In the genomic region with DNA sequence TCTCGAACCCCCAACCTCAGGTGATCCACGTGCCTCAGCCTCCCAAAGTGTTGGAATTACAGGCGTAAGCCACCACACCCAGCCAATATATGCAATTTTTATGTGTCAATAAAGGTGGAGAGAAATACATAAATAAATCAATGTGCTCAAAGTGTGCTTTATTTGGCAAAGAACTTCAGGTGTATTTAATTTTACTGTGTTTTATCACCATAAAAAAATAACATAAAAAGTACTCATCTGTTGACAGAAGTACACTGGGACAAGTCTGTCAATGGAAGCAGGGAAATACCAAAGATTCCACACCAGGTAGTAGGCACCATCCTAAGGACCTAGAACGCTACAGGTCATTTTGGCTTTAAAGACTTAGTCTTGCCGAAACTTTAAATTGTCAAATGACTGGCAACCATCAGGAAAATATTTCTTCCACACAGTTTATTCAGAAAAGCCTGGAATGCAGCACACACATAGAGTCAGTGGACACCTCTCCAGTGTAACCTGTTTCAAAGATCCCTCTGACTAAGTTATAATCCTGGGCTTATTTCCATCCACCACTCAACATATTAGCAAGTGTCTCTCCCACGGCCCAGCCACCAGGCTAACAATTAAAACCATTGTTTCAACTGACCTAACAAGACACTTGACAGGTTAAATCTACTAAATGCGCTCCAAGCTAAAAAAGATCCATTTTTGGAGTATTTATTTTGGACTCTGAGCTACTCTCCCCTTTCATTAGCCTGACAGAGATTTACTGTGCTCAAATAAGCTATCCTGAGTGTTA, we compare ENCODE assay signal across 2 cellular contexts.
TF ChIP-seq lines count a peak whose summit lies in the region.

No MANE protein-coding gene starts in this region.

TF ChIP-seq in IMR-90, 13 proteins besides CTCF, POLR2A, EP300 and RAD21 (continued from another document):
- TF ChIP-seq, protein P1, sequence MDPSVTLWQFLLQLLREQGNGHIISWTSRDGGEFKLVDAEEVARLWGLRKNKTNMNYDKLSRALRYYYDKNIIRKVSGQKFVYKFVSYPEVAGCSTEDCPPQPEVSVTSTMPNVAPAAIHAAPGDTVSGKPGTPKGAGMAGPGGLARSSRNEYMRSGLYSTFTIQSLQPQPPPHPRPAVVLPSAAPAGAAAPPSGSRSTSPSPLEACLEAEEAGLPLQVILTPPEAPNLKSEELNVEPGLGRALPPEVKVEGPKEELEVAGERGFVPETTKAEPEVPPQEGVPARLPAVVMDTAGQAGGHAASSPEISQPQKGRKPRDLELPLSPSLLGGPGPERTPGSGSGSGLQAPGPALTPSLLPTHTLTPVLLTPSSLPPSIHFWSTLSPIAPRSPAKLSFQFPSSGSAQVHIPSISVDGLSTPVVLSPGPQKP (IDR thresholded peaks at IDR 0.05; ENCODE audit: borderline replicate concordance, low read depth, low read length) = no peak
- TF ChIP-seq SMC3 (IDR thresholded peaks at IDR 0.05; ENCODE audit: low read depth, low read length) = no peak
- TF ChIP-seq, protein P2, sequence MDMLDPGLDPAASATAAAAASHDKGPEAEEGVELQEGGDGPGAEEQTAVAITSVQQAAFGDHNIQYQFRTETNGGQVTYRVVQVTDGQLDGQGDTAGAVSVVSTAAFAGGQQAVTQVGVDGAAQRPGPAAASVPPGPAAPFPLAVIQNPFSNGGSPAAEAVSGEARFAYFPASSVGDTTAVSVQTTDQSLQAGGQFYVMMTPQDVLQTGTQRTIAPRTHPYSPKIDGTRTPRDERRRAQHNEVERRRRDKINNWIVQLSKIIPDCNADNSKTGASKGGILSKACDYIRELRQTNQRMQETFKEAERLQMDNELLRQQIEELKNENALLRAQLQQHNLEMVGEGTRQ (IDR thresholded peaks at IDR 0.05; ENCODE audit: low read depth, low read length) = no peak
- TF ChIP-seq MXI1 (IDR thresholded peaks at IDR 0.05; ENCODE audit: borderline replicate concordance, low read depth, low read length) = no peak
- TF ChIP-seq CHD1 (IDR thresholded peaks at IDR 0.05; ENCODE audit: low read depth, low read length) = no peak
- TF ChIP-seq BHLHE40 (IDR thresholded peaks at IDR 0.05; ENCODE audit: low read depth, low read length) = no peak
- no peak for TF ChIP-seq FOS (IDR thresholded peaks at IDR 0.05; ENCODE audit: low read depth, low read length)
- no peak for TF ChIP-seq CEBPB (IDR thresholded peaks at IDR 0.05; ENCODE audit: low read depth, low read length)
- no peak for TF ChIP-seq MAFK (IDR thresholded peaks at IDR 0.05; ENCODE audit: low read depth, low read length)
- TF ChIP-seq NFE2L2 (IDR thresholded peaks at IDR 0.05; ENCODE audit: low read depth, low read length) = no peak

TF ChIP-seq in WTC11, 78 proteins besides CTCF, POLR2A, EP300 and RAD21 (continued from another document):
- TF ChIP-seq, protein P3, sequence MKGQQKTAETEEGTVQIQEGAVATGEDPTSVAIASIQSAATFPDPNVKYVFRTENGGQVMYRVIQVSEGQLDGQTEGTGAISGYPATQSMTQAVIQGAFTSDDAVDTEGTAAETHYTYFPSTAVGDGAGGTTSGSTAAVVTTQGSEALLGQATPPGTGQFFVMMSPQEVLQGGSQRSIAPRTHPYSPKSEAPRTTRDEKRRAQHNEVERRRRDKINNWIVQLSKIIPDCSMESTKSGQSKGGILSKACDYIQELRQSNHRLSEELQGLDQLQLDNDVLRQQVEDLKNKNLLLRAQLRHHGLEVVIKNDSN (CRISPR knock-in tag; IDR thresholded peaks at IDR 0.05) = no peak
- no peak for TF ChIP-seq NR1H2 (CRISPR knock-in tag; IDR thresholded peaks at IDR 0.05)
- no peak for TF ChIP-seq ZNF232 (CRISPR knock-in tag; IDR thresholded peaks at IDR 0.05)
- TF ChIP-seq, protein P4, sequence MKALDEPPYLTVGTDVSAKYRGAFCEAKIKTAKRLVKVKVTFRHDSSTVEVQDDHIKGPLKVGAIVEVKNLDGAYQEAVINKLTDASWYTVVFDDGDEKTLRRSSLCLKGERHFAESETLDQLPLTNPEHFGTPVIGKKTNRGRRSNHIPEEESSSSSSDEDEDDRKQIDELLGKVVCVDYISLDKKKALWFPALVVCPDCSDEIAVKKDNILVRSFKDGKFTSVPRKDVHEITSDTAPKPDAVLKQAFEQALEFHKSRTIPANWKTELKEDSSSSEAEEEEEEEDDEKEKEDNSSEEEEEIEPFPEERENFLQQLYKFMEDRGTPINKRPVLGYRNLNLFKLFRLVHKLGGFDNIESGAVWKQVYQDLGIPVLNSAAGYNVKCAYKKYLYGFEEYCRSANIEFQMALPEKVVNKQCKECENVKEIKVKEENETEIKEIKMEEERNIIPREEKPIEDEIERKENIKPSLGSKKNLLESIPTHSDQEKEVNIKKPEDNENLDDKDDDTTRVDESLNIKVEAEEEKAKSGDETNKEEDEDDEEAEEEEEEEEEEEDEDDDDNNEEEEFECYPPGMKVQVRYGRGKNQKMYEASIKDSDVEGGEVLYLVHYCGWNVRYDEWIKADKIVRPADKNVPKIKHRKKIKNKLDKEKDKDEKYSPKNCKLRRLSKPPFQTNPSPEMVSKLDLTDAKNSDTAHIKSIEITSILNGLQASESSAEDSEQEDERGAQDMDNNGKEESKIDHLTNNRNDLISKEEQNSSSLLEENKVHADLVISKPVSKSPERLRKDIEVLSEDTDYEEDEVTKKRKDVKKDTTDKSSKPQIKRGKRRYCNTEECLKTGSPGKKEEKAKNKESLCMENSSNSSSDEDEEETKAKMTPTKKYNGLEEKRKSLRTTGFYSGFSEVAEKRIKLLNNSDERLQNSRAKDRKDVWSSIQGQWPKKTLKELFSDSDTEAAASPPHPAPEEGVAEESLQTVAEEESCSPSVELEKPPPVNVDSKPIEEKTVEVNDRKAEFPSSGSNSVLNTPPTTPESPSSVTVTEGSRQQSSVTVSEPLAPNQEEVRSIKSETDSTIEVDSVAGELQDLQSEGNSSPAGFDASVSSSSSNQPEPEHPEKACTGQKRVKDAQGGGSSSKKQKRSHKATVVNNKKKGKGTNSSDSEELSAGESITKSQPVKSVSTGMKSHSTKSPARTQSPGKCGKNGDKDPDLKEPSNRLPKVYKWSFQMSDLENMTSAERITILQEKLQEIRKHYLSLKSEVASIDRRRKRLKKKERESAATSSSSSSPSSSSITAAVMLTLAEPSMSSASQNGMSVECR (CRISPR knock-in tag; IDR thresholded peaks at IDR 0.05; ENCODE audit: borderline replicate concordance) = no peak
- TF ChIP-seq, protein P5, sequence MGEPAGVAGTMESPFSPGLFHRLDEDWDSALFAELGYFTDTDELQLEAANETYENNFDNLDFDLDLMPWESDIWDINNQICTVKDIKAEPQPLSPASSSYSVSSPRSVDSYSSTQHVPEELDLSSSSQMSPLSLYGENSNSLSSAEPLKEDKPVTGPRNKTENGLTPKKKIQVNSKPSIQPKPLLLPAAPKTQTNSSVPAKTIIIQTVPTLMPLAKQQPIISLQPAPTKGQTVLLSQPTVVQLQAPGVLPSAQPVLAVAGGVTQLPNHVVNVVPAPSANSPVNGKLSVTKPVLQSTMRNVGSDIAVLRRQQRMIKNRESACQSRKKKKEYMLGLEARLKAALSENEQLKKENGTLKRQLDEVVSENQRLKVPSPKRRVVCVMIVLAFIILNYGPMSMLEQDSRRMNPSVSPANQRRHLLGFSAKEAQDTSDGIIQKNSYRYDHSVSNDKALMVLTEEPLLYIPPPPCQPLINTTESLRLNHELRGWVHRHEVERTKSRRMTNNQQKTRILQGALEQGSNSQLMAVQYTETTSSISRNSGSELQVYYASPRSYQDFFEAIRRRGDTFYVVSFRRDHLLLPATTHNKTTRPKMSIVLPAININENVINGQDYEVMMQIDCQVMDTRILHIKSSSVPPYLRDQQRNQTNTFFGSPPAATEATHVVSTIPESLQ (CRISPR knock-in tag; IDR thresholded peaks at IDR 0.05) = no peak
